12 cellular contexts compared by ENCODE assay signal in the genomic region with DNA sequence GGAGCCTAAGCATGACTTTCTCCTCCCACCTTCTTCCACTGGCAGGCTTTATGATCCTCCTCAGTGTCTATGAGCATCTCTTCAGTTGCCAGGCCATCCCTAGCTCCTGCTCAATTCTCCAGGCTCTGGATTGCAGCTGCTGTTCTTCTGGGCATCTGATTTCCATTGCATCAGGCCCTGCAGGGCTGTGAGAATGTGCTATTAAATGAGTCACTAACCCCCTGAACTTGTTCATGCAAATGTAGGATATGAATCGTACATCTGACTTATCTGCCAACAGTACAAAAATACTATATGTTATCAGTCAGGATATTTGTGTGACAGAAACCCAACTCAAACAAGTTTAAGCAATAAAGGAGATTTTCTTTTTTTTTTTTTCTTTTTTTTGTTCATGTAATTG. TPM values are rescaled to one million over a fixed set of nuclear protein-coding genes. Genes with fewer than 3 reads are reported as not detected.
DNase-seq lines count a peak whose midpoint lies in the region; ATAC-seq lines count a peak whose summit lies in the region.
"Had no signal": no experiment of that assay in that cellular context is flagged by ENCODE, and none has a peak within 500 bp of the region (broad histone marks: within the 10 kb centered on the region; RNA-seq: fewer than 3 reads in every experiment).

No MANE protein-coding gene starts in this region.

- DNase-seq in GM04503 (ENCODE audit: low read depth), result peak; percentile 82
- peak; percentile 64 for DNase-seq in NCI-H69 (lab: John Stamatoyannopoulos, UW)
- DNase-seq in dermis blood vessel endothelial cell, result peak; percentile 76
- DNase-seq in non-pigmented ciliary epithelial cell (ENCODE audit: low read depth), result peak; percentile 76
- no peak for DNase-seq in activated T-helper 2 cell treated with anti-CD3 and anti-CD28 coated beads, Interferon-gamma antibody, Interleukin-2, Interleukin-4, amounts not matched to agents 10 μg/mL and 5 μg/mL and 100 μg/mL, durations not matched to agents 14 hours and 24 hours and 36 hours (ENCODE audit: low spot score)
- no peak for DNase-seq in cardiac septum (ENCODE audit: low spot score)
- DNase-seq: activated naive CD4-positive, alpha-beta T cell treated with anti-CD3 and anti-CD28 coated beads, Interleukin-2, amount 50 U/mL, for 16 hours; left ventricle myocardium superior; NCI-H187 treated with DMSO at 0.1 percent for 48 hours; right cardiac atrium had no signal

- peaks cover 2% of the 10 kb centered on the region for H3K4me1 Mint-ChIP-seq in activated T-helper 2 cell treated with anti-CD3 and anti-CD28 coated beads, Interferon-gamma antibody, Interleukin-2, Interleukin-4, amounts not matched to agents 10 μg/mL and 5 μg/mL and 100 μg/mL, durations not matched to agents 14 hours and 24 hours and 36 hours (ENCODE audit: low read depth)

- peaks cover 9% of the 10 kb centered on the region for H3K27me3 Mint-ChIP-seq in activated T-helper 2 cell treated with anti-CD3 and anti-CD28 coated beads, Interferon-gamma antibody, Interleukin-2, Interleukin-4, amounts not matched to agents 10 μg/mL and 5 μg/mL and 100 μg/mL, durations not matched to agents 14 hours and 24 hours and 36 hours (ENCODE audit: low read depth)

- no peaks in the 10 kb centered on the region for H3K36me3 Mint-ChIP-seq in activated T-helper 2 cell treated with anti-CD3 and anti-CD28 coated beads, Interferon-gamma antibody, Interleukin-2, Interleukin-4, amounts not matched to agents 10 μg/mL and 5 μg/mL and 100 μg/mL, durations not matched to agents 14 hours and 24 hours and 36 hours (ENCODE audit: low read depth)

- intact Hi-C loops in activated T-helper 2 cell treated with anti-CD3 and anti-CD28 coated beads, Interferon-gamma antibody, Interleukin-2, Interleukin-4, amounts not matched to agents 10 μg/mL and 5 μg/mL and 100 μg/mL, durations not matched to agents 14 hours and 24 hours and 36 hours (cut with micrococcal nuclease), result loop anchor here (2.0 kb wide), 1 partner anchor 17 kb away; no protein-coding TSS in a partner anchor
- intact Hi-C loops in cardiac septum (cut with DNase I), result no loop called here

- H3K9me3 Mint-ChIP-seq in activated T-helper 2 cell treated with anti-CD3 and anti-CD28 coated beads, Interferon-gamma antibody, Interleukin-2, Interleukin-4, amounts not matched to agents 10 μg/mL and 5 μg/mL and 100 μg/mL, durations not matched to agents 14 hours and 24 hours and 36 hours, result no peaks in the 10 kb centered on the region

- H3K27ac Mint-ChIP-seq in activated T-helper 2 cell treated with anti-CD3 and anti-CD28 coated beads, Interferon-gamma antibody, Interleukin-2, Interleukin-4, amounts not matched to agents 10 μg/mL and 5 μg/mL and 100 μg/mL, durations not matched to agents 14 hours and 24 hours and 36 hours, result no peak overlapping the region

- no peak overlapping the region for H3K4me3 Mint-ChIP-seq in activated T-helper 2 cell treated with anti-CD3 and anti-CD28 coated beads, Interferon-gamma antibody, Interleukin-2, Interleukin-4, amounts not matched to agents 10 μg/mL and 5 μg/mL and 100 μg/mL, durations not matched to agents 14 hours and 24 hours and 36 hours (ENCODE audit: low read depth)

- no peak for ATAC-seq in GM18909 (IDR thresholded peaks at IDR 0.05; ENCODE audit: poor library complexity, unreplicated experiment)
- ATAC-seq in HG02938 (IDR thresholded peaks at IDR 0.05; ENCODE audit: unreplicated experiment), result no peak
- ATAC-seq: left ventricle myocardium superior, right cardiac atrium had no signal

RNA-seq across cellular contexts. Expression of gene GPR176, which starts 11.9 kb away (rescaled TPM):
- 12.6 and 14.0 TPM in 2 replicates for total RNA-seq in dermis blood vessel endothelial cell
- total RNA-seq in activated T-helper 2 cell treated with anti-CD3 and anti-CD28 coated beads, Interferon-gamma antibody, Interleukin-2, Interleukin-4, amounts not matched to agents 10 μg/mL and 5 μg/mL and 100 μg/mL, durations not matched to agents 14 hours and 24 hours and 36 hours, result 0.34 and 0.53 TPM in 2 replicates
- 2.7 TPM for total RNA-seq in cardiac septum

RNA-seq across cellular contexts. Expression of gene EIF2AK4, which starts 25.7 kb away (rescaled TPM):
- total RNA-seq in dermis blood vessel endothelial cell, result 49.9 and 56.8 TPM in 2 replicates
- 58.9 and 61.9 TPM in 2 replicates for total RNA-seq in activated T-helper 2 cell treated with anti-CD3 and anti-CD28 coated beads, Interferon-gamma antibody, Interleukin-2, Interleukin-4, amounts not matched to agents 10 μg/mL and 5 μg/mL and 100 μg/mL, durations not matched to agents 14 hours and 24 hours and 36 hours
- total RNA-seq in cardiac septum, result 20.9 TPM

Comparison
In these comparisons a context has a peak if more than half of its experiments do, and no peak if none do; other contexts are left out.
1. DNase-seq: peak in GM04503 (single experiment), NCI-H69 (single experiment), dermis blood vessel endothelial cell (single experiment) and non-pigmented ciliary epithelial cell (single experiment); none in activated T-helper 2 cell treated with anti-CD3 and anti-CD28 coated beads, Interferon-gamma antibody, Interleukin-2, Interleukin-4, amounts not matched to agents 10 μg/mL and 5 μg/mL and 100 μg/mL, durations not matched to agents 14 hours and 24 hours and 36 hours (single experiment) and cardiac septum (single experiment).